Comparison of ENCODE assay signal across 20 cellular contexts in the genomic region with DNA sequence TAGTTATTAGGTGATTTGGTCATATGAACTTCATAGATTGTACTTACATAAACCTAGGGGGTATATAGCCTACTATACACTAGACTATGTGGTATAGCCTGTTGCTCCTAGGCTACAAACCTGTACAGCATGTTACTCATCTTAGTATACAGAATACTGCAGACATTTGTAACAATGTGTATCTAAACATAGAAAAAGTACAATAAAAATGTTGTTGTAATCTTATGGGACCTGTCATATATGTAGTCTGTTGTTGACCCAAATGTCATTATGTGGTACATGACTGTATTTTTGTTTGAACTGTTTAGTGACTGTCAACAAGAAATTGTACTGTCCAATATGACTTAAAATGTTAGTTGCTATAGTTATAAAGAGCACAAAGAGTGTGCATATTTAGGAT.
"Had no signal": no experiment of that assay in that cellular context is flagged by ENCODE, and none has a peak within 500 bp of the region (broad histone marks: within the 10 kb centered on the region; RNA-seq: fewer than 3 reads in every experiment).

No MANE protein-coding gene starts in this region.

- H3K27ac Mint-ChIP-seq: activated CD8-positive, alpha-beta memory T cell treated with anti-CD3 and anti-CD28 coated beads, Interleukin-2, amount 10 ng/mL, durations not matched to agents 7 days and 5 days; activated naive CD8-positive, alpha-beta T cell treated with anti-CD3 and anti-CD28 coated beads for 36 hours; activated T-cell treated with anti-CD3 and anti-CD28 coated beads, Interleukin-2, amount 50 U/mL, for 24 hours; memory B cell; natural killer cell treated with Interleukin-12 subunit alpha and Interleukin-12 subunit beta and Interleukin-15 and Interleukin-18, amount 100 ng/mL, for 72 hours; type B pancreatic cell; WTC11 had no signal

- H3K36me3 Mint-ChIP-seq: natural killer cell treated with Interleukin-12 subunit alpha and Interleukin-12 subunit beta and Interleukin-15 and Interleukin-18, amount 100 ng/mL, for 72 hours; WTC11 had no signal

- H3K9me3 Mint-ChIP-seq: activated naive CD8-positive, alpha-beta T cell treated with anti-CD3 and anti-CD28 coated beads for 36 hours; activated T-cell treated with anti-CD3 and anti-CD28 coated beads, Interleukin-2, amount 50 U/mL, for 24 hours; memory B cell; natural killer cell treated with Interleukin-12 subunit alpha and Interleukin-12 subunit beta and Interleukin-15 and Interleukin-18, amount 100 ng/mL, for 72 hours; type B pancreatic cell; WTC11 had no signal

- DNase-seq: activated CD4-positive, alpha-beta T cell treated with anti-CD3 and anti-CD28 coated beads, Interleukin-2, amount 50 U/mL, for 4 hours; activated CD8-positive, alpha-beta memory T cell treated with anti-CD3 and anti-CD28 coated beads, Interleukin-2, amount 10 ng/mL, durations not matched to agents 7 days and 5 days; activated naive CD8-positive, alpha-beta T cell treated with anti-CD3 and anti-CD28 coated beads for 36 hours; activated T-cell treated with anti-CD3 and anti-CD28 coated beads, Interleukin-2, amount 50 U/mL, for 24 hours; amygdala; body of pancreas; cortex of kidney; effector CD8-positive, alpha-beta T cell; foreskin keratinocyte; glutamatergic neuron; hypothalamus; kidney glomerular epithelial cell; left ventricle myocardium superior; retina; stimulated activated CD4-positive, alpha-beta T cell treated with anti-CD3 and anti-CD28 coated beads, Interleukin-2, amount 100 ng/mL, for 48 hours; stimulated activated naive CD4-positive, alpha-beta T cell had no signal

- H3K4me3 Mint-ChIP-seq: activated CD8-positive, alpha-beta memory T cell treated with anti-CD3 and anti-CD28 coated beads, Interleukin-2, amount 10 ng/mL, durations not matched to agents 7 days and 5 days; activated naive CD8-positive, alpha-beta T cell treated with anti-CD3 and anti-CD28 coated beads for 36 hours; activated T-cell treated with anti-CD3 and anti-CD28 coated beads, Interleukin-2, amount 50 U/mL, for 24 hours; memory B cell; natural killer cell treated with Interleukin-12 subunit alpha and Interleukin-12 subunit beta and Interleukin-15 and Interleukin-18, amount 100 ng/mL, for 72 hours; type B pancreatic cell; WTC11 had no signal

- ATAC-seq: activated CD8-positive, alpha-beta memory T cell treated with anti-CD3 and anti-CD28 coated beads, Interleukin-2, amount 10 ng/mL, durations not matched to agents 7 days and 5 days; body of pancreas; foreskin keratinocyte; left ventricle myocardium superior; WTC11 had no signal

- H3K27ac ChIP-seq: body of pancreas, foreskin keratinocyte had no signal

- H3K4me3 ChIP-seq: body of pancreas had no signal

- H3K27me3 ChIP-seq: body of pancreas, foreskin keratinocyte had no signal

- H3K9me3 ChIP-seq: body of pancreas had no signal

- H3K27me3 Mint-ChIP-seq: activated CD8-positive, alpha-beta memory T cell treated with anti-CD3 and anti-CD28 coated beads, Interleukin-2, amount 10 ng/mL, durations not matched to agents 7 days and 5 days; activated naive CD8-positive, alpha-beta T cell treated with anti-CD3 and anti-CD28 coated beads for 36 hours; activated T-cell treated with anti-CD3 and anti-CD28 coated beads, Interleukin-2, amount 50 U/mL, for 24 hours; memory B cell; natural killer cell treated with Interleukin-12 subunit alpha and Interleukin-12 subunit beta and Interleukin-15 and Interleukin-18, amount 100 ng/mL, for 72 hours; type B pancreatic cell had no signal
